ENCODE assay signal across 23 cellular contexts in genomic region chr12:112894128-112894527, GRCh38. TPM values are rescaled to one million over a fixed set of nuclear protein-coding genes. Genes with fewer than 3 reads are reported as not detected.
"Had no signal": no experiment of that assay in that cellular context is flagged by ENCODE, and none has a peak within 500 bp of the region (broad histone marks: within the 10 kb centered on the region; RNA-seq: fewer than 3 reads in every experiment).

No MANE protein-coding gene starts in this region.

- H3K36me3 ChIP-seq: lower lobe of right lung, stomach, suprapubic skin, tibial nerve had no signal

- H3K27ac ChIP-seq: body of pancreas, foreskin keratinocyte, lower lobe of right lung, stomach, suprapubic skin, tibial nerve, VCaP had no signal

- H3K4me1 ChIP-seq: body of pancreas, foreskin keratinocyte, lower lobe of right lung, stomach, suprapubic skin, tibial nerve had no signal

- H3K4me3 ChIP-seq: body of pancreas, lower lobe of right lung, stomach, suprapubic skin, tibial nerve had no signal

- H3K9me3 ChIP-seq: body of pancreas, lower lobe of right lung, stomach, suprapubic skin, tibial nerve had no signal

- FAIRE-seq: kidney, small intestine had no signal

- H3K27me3 ChIP-seq: body of pancreas, tibial nerve had no signal

- ATAC-seq: activated CD4-positive, CD25-positive, alpha-beta regulatory T cell treated with anti-CD3 and anti-CD28 coated beads, Interleukin-2, amount 50 U/mL, for 24 hours; activated CD8-positive, alpha-beta T cell treated with anti-CD3 and anti-CD28 coated beads for 36 hours; body of pancreas; foreskin keratinocyte; lower lobe of right lung; sciatic nerve; stimulated activated effector memory CD8-positive, alpha-beta T cell treated with anti-CD3 and anti-CD28 coated beads, Interleukin-12 subunit alpha, Interleukin-12 subunit beta, amount 100 ng/mL, for 72 hours had no signal

- DNase-seq: activated CD4-positive, alpha-beta T cell treated with anti-CD3 and anti-CD28 coated beads, Interleukin-2, amount 10 ng/mL, durations not matched to agents 24 days and 14 days; activated CD8-positive, alpha-beta T cell treated with anti-CD3 and anti-CD28 coated beads for 36 hours; activated gamma-delta T cell; anterior cingulate cortex; body of pancreas; effector CD4-positive, alpha-beta T cell; erythroblast; foreskin keratinocyte; kidney; lower lobe of right lung; naive B cell; occipital lobe; small intestine; stimulated activated CD4-positive, alpha-beta T cell treated with anti-CD3 and anti-CD28 coated beads, Interleukin-2, amount 100 ng/mL, for 24 hours; stomach had no signal

RNA-seq across cellular contexts. Expression of gene OAS1, which starts 12.6 kb away (rescaled TPM):
- total RNA-seq: chondrocyte had no signal
- polyA plus RNA-seq: neural cell had no signal

RNA-seq across cellular contexts. Expression of gene OAS3, which starts 44.1 kb away (rescaled TPM):
- polyA plus RNA-seq: neural cell had no signal
